Comparison of ENCODE assay signal across 13 cellular contexts in genomic region chr12:96263449-96263902, GRCh38.
A peak's percentile ranks its signal among the peaks of the same experiment; 100 is the strongest.
DNase-seq lines count a peak whose midpoint lies in the region; ATAC-seq, FAIRE-seq and TF ChIP-seq lines count a peak whose summit lies in the region.
"Had no signal": no experiment of that assay in that cellular context is flagged by ENCODE, and none has a peak within 500 bp of the region (broad histone marks: within the 10 kb centered on the region; RNA-seq: fewer than 3 reads in every experiment).

No MANE protein-coding gene starts in this region.

- in situ Hi-C loops in KBM-7 (cut with MboI; ENCODE audit: low pct_unique_long_range_greater_than_20kb, low sequenced_read_pairs): no loop called here

- FAIRE-seq in astrocyte (lab: Jason Lieb, UNC): no peak
- FAIRE-seq: kidney had no signal

- no peak for DNase-seq in CD4-positive, CD25-positive, alpha-beta regulatory T cell
- DNase-seq in HuH-7.5 (ENCODE audit: low spot score) (peak; percentile 32), astrocyte (ENCODE audit: low read depth) (no peak), memory B cell (ENCODE audit: low spot score in 2 of 2) (no peak), KBM-7 (no peak), tibial artery (no peak)
- DNase-seq: activated CD4-positive, alpha-beta T cell treated with anti-CD3 and anti-CD28 coated beads, Interleukin-2, amount 50 U/mL, for 4 hours; Calu3; kidney; NCI-H2227 treated with DMSO at 0.1 percent for 48 hours had no signal

- peaks cover 59% of the 10 kb centered on the region for H4K20me1 ChIP-seq in astrocyte (ENCODE audit: insufficient read depth, low read length)

- H3K4me1 Mint-ChIP-seq in CD4-positive, CD25-positive, alpha-beta regulatory T cell: peaks cover 17 to 31% (median 23%) of the 10 kb centered on the region in 4 donors
- H3K4me1 Mint-ChIP-seq in astrocyte (ENCODE audit: low read depth, unreplicated experiment): peaks cover 7% of the 10 kb centered on the region
- H3K4me1 Mint-ChIP-seq in memory B cell: peaks cover 6% of the 10 kb centered on the region

- H3K27ac ChIP-seq in CD4-positive, CD25-positive, alpha-beta regulatory T cell (ENCODE audit: insufficient read depth, low read length, poor library complexity, severe bottlenecking): no peak overlapping the region
- H3K27ac ChIP-seq in astrocyte (ENCODE audit: low read depth, low read length) (no peak overlapping the region), tibial artery (no peak overlapping the region)

- no peaks in the 10 kb centered on the region for H3K27me3 Mint-ChIP-seq in CD4-positive, CD25-positive, alpha-beta regulatory T cell
- H3K27me3 Mint-ChIP-seq in astrocyte (ENCODE audit: low read depth, unreplicated experiment): no peaks in the 10 kb centered on the region
- H3K27me3 Mint-ChIP-seq in memory B cell: no peaks in the 10 kb centered on the region

- no peak overlapping the region for H3K4me3 Mint-ChIP-seq in CD4-positive, CD25-positive, alpha-beta regulatory T cell
- no peak overlapping the region for H3K4me3 Mint-ChIP-seq in astrocyte (ENCODE audit: unreplicated experiment)
- H3K4me3 Mint-ChIP-seq in memory B cell: no peak overlapping the region

- peaks cover 42% of the 10 kb centered on the region for H3K36me3 Mint-ChIP-seq in CD4-positive, CD25-positive, alpha-beta regulatory T cell
- H3K36me3 Mint-ChIP-seq in astrocyte (ENCODE audit: low read depth, unreplicated experiment) (peaks cover 19% of the 10 kb centered on the region), memory B cell (peaks cover 32% of the 10 kb centered on the region)

- no peak overlapping the region for H3K9ac ChIP-seq in astrocyte (ENCODE audit: low read length)

- H3K4me2 ChIP-seq in astrocyte (ENCODE audit: low read length): no peak overlapping the region

- no peak for TF ChIP-seq CTCF in astrocyte (IDR thresholded peaks at IDR 0.05; ENCODE audit: insufficient read depth, low read depth, low read length)
- TF ChIP-seq CTCF in tibial artery (IDR thresholded peaks at IDR 0.05): no peak

- no peaks in the 10 kb centered on the region for H3K9me3 ChIP-seq in CD4-positive, CD25-positive, alpha-beta regulatory T cell (ENCODE audit: control insufficient read depth in 2 of 2, low read length in 2 of 2)
- H3K9me3 ChIP-seq in astrocyte (ENCODE audit: insufficient read depth, low read depth, low read length) (no peaks in the 10 kb centered on the region), tibial artery (no peaks in the 10 kb centered on the region)

- intact Hi-C loops in tibial artery (cut with DNase I; ENCODE audit: low total_unique reads): no loop called here

- peak overlapping the region in 2 of 3 donors; percentile 7 to 74 for H3K27ac Mint-ChIP-seq in CD4-positive, CD25-positive, alpha-beta regulatory T cell
- H3K27ac Mint-ChIP-seq in astrocyte (ENCODE audit: unreplicated experiment) (peak overlapping the region; percentile 71), memory B cell (peak overlapping the region; percentile 45)

- no peaks in the 10 kb centered on the region for H3K9me3 Mint-ChIP-seq in CD4-positive, CD25-positive, alpha-beta regulatory T cell
- H3K9me3 Mint-ChIP-seq in astrocyte (ENCODE audit: unreplicated experiment) (no peaks in the 10 kb centered on the region), memory B cell (no peaks in the 10 kb centered on the region)

- H3K79me2 ChIP-seq in astrocyte (ENCODE audit: insufficient read depth, low read length): peaks cover 51% of the 10 kb centered on the region

- ATAC-seq in CD4-positive, CD25-positive, alpha-beta regulatory T cell (ENCODE audit: low read depth in 2 of 2): no peak
- ATAC-seq in memory B cell (ENCODE audit: low read depth) (no peak), HG03521 (IDR thresholded peaks at IDR 0.05; ENCODE audit: unreplicated experiment) (no peak), GM18502 (IDR thresholded peaks at IDR 0.05; ENCODE audit: poor library complexity, unreplicated experiment) (no peak)
- ATAC-seq: SK-N-SH treated with all-trans-retinoic acid at 6 μM for 48 hours had no signal

- H2AFZ ChIP-seq in astrocyte (ENCODE audit: low read depth, low read length): no peak overlapping the region

- H3K4me1 ChIP-seq in CD4-positive, CD25-positive, alpha-beta regulatory T cell (ENCODE audit: control insufficient read depth, insufficient read depth, low read length, poor library complexity, severe bottlenecking): no peaks in the 10 kb centered on the region
- H3K4me1 ChIP-seq in astrocyte (ENCODE audit: insufficient read depth, low read length) (peaks cover 12% of the 10 kb centered on the region), tibial artery (peaks cover 0 to 6% (median 2%) of the 10 kb centered on the region in 4 donors)

- no peaks in the 10 kb centered on the region for H3K27me3 ChIP-seq in CD4-positive, CD25-positive, alpha-beta regulatory T cell (ENCODE audit: control insufficient read depth, insufficient read depth, low read length)
- H3K27me3 ChIP-seq in astrocyte (ENCODE audit: insufficient read depth, low read length): no peaks in the 10 kb centered on the region
- H3K27me3 ChIP-seq in tibial artery: no peaks in the 10 kb centered on the region

- no peak overlapping the region for H3K4me3 ChIP-seq in CD4-positive, CD25-positive, alpha-beta regulatory T cell (ENCODE audit: low read depth, low read length)
- no peak overlapping the region for H3K4me3 ChIP-seq in astrocyte (ENCODE audit: insufficient read depth, low read depth, low read length)
- H3K4me3 ChIP-seq in tibial artery: no peak overlapping the region

- peaks cover 65% of the 10 kb centered on the region for H3K36me3 ChIP-seq in CD4-positive, CD25-positive, alpha-beta regulatory T cell (ENCODE audit: control insufficient read depth, insufficient read depth, low read length)
- H3K36me3 ChIP-seq in astrocyte (ENCODE audit: insufficient read depth, low read length): peaks cover 40% of the 10 kb centered on the region
- H3K36me3 ChIP-seq in tibial artery: peaks cover 0 to 9% (median 7%) of the 10 kb centered on the region in 3 donors
